Comparison of ENCODE assay signal across 26 cellular contexts in genomic region chr20:52785678-52786077, GRCh38.
DNase-seq lines count a peak whose midpoint lies in the region; ATAC-seq and TF ChIP-seq lines count a peak whose summit lies in the region.
"Had no signal": no experiment of that assay in that cellular context is flagged by ENCODE, and none has a peak within 500 bp of the region (broad histone marks: within the 10 kb centered on the region; RNA-seq: fewer than 3 reads in every experiment).

No MANE protein-coding gene starts in this region.

- intact Hi-C loops in A673 (cut with micrococcal nuclease; ENCODE audit: unreplicated experiment) (no loop called here), right cardiac atrium (cut with DNase I) (no loop called here)

- no peak overlapping the region for H3K27ac Mint-ChIP-seq in WTC11
- H3K27ac Mint-ChIP-seq: activated CD8-positive, alpha-beta T cell treated with anti-CD3 and anti-CD28 coated beads for 36 hours; memory B cell; progenitor cell of endocrine pancreas had no signal

- H3K4me1 ChIP-seq in A673 (ENCODE audit: insufficient read depth, low read length, poor library complexity, severe bottlenecking) = peaks cover 3% of the 10 kb centered on the region
- no peaks in the 10 kb centered on the region for H3K4me1 ChIP-seq in HEK293 (ENCODE audit: control insufficient read depth, insufficient read depth, low read length)
- H3K4me1 ChIP-seq in right cardiac atrium (ENCODE audit: control insufficient read depth, insufficient read depth, low read length) = no peaks in the 10 kb centered on the region
- H3K4me1 ChIP-seq: upper lobe of left lung had no signal

- H3K9me3 ChIP-seq in A673 (ENCODE audit: low read depth, low read length, poor library complexity, severe bottlenecking) (no peaks in the 10 kb centered on the region), HEK293 (ENCODE audit: control insufficient read depth, insufficient read depth, low read depth, low read length) (no peaks in the 10 kb centered on the region), right cardiac atrium (ENCODE audit: control insufficient read depth, low read length) (no peaks in the 10 kb centered on the region)
- H3K9me3 ChIP-seq: upper lobe of left lung had no signal

- BruUV-seq in A673 (replicated peaks; lab: Mats Ljungman, UMichigan) = no TSS peak

- WGBS in right cardiac atrium = 60% methylated on average over 6 of the region's 6 CpGs

- ATAC-seq in WTC11 (no peak), right cardiac atrium (peak in 1 of 2 donors; percentile 31), HG02973 (IDR thresholded peaks at IDR 0.05; ENCODE audit: unreplicated experiment) (no peak)
- ATAC-seq: activated CD8-positive, alpha-beta T cell treated with anti-CD3 and anti-CD28 coated beads for 36 hours had no signal

- H3K27ac ChIP-seq in A673 (ENCODE audit: low read depth, low read length, poor library complexity, severe bottlenecking) (no peak overlapping the region), HEK293 (ENCODE audit: extremely low read depth, low read depth, low read length) (no peak overlapping the region), right cardiac atrium (ENCODE audit: low read length) (no peak overlapping the region)
- H3K27ac ChIP-seq: BLaER1 treated with 17β-estradiol and CSF1 and Interleukin-3, amounts not matched to agents 10 nM and 100 nM; dorsolateral prefrontal cortex; upper lobe of left lung had no signal

- H3K36me3 Mint-ChIP-seq in WTC11 = no peaks in the 10 kb centered on the region
- H3K36me3 Mint-ChIP-seq: memory B cell had no signal

- H3K27me3 Mint-ChIP-seq in WTC11 (ENCODE audit: low read depth) = no peaks in the 10 kb centered on the region

- H3K27me3 ChIP-seq in A673 (replicated peaks; ENCODE audit: insufficient read depth, low read depth, low read length, poor library complexity) = no peaks in the 10 kb centered on the region
- no peaks in the 10 kb centered on the region for H3K27me3 ChIP-seq in right cardiac atrium (ENCODE audit: control insufficient read depth, insufficient read depth)
- H3K27me3 ChIP-seq: BLaER1 treated with 17β-estradiol and CSF1 and Interleukin-3, amounts not matched to agents 10 nM and 100 nM; upper lobe of left lung had no signal

- no peak for TF ChIP-seq CTCF in A673 (conservative IDR thresholded peaks at IDR 0.05; ENCODE audit: low read depth, low read length)
- no peak for TF ChIP-seq CTCF in HEK293 (tag by site-specific recombination; IDR thresholded peaks at IDR 0.05)
- no peak for TF ChIP-seq CTCF in WTC11 (IDR thresholded peaks at IDR 0.05)

- no peaks in the 10 kb centered on the region for H3K9me3 Mint-ChIP-seq in WTC11
- H3K9me3 Mint-ChIP-seq: activated CD8-positive, alpha-beta T cell treated with anti-CD3 and anti-CD28 coated beads for 36 hours; memory B cell had no signal

- POLR2A ChIA-PET in A673 (lab: Charles Lee; ENCODE audit: low non-redundant PET) = no interaction called here
- POLR2A ChIA-PET in HEK293 (lab: Yijun Ruan, JAX) = no interaction called here
- POLR2A ChIA-PET in WTC11 (lab: Charles Lee) = no interaction called here

- H3K36me3 ChIP-seq in A673 (ENCODE audit: insufficient read depth, low read length, poor library complexity, severe bottlenecking) (no peaks in the 10 kb centered on the region), HEK293 (ENCODE audit: control insufficient read depth in 2 of 2, insufficient read depth in 1 of 2, low read length in 2 of 2) (no peaks in the 10 kb centered on the region)
- H3K36me3 ChIP-seq: BLaER1 treated with 17β-estradiol and CSF1 and Interleukin-3, amounts not matched to agents 10 nM and 100 nM; upper lobe of left lung had no signal

- CTCF ChIA-PET in A673 (lab: Charles Lee) = no interaction called here
- CTCF ChIA-PET in HEK293 (lab: Yijun Ruan, JAX) = interaction anchor here (0.6 kb wide), 1 partner anchor 430 kb away, joined by 3 read pairs; no protein-coding TSS in a partner anchor
- CTCF ChIA-PET in WTC11 (lab: Charles Lee) = no interaction called here

- DNase-seq in A673 (ENCODE audit: low spot score) = peak; percentile 44
- DNase-seq in WTC11 (ENCODE audit: low spot score) = no peak
- DNase-seq in right cardiac atrium = peak in 2 of 3 donors; percentile 38 to 51
- DNase-seq in NCI-H748 (lab: John Stamatoyannopoulos, UW; ENCODE audit: unreplicated experiment) = no peak
- no peak for DNase-seq in NCI-H128 (lab: John Stamatoyannopoulos, UW; ENCODE audit: unreplicated experiment)
- no peak for DNase-seq in activated CD4-positive, alpha-beta T cell treated with anti-CD3 and anti-CD28 coated beads for 48 hours
- DNase-seq: activated CD4-positive, CD25-positive, alpha-beta regulatory T cell; activated CD8-positive, alpha-beta T cell treated with anti-CD3 and anti-CD28 coated beads for 36 hours; activated effector memory CD4-positive, alpha-beta T cell treated with anti-CD3 and anti-CD28 coated beads, Interleukin-2, amount 50 U/mL, for 16 hours; activated T-cell treated with anti-CD3 and anti-CD28 coated beads for 4 hours; COR-L47; DMS79 treated with DMSO at 0.1 percent for 48 hours; dorsolateral prefrontal cortex; HCEC 1CT; head of caudate nucleus; kidney glomerular epithelial cell; NCI-H1694 treated with DMSO at 0.1 percent for 48 hours; NCI-H226; NCI-H774; T-helper 9 cell; upper lobe of left lung had no signal

- peaks cover 11% of the 10 kb centered on the region; the same call in 1 of the 2 replicates for H3K4me1 Mint-ChIP-seq in WTC11
- H3K4me1 Mint-ChIP-seq: memory B cell had no signal

- no peak overlapping the region for H3K4me3 Mint-ChIP-seq in WTC11
- H3K4me3 Mint-ChIP-seq: activated CD8-positive, alpha-beta T cell treated with anti-CD3 and anti-CD28 coated beads for 36 hours; memory B cell had no signal

- H3K4me3 ChIP-seq in A673 (ENCODE audit: low read depth, low read length, poor library complexity, severe bottlenecking) (no peak overlapping the region), HEK293 (ENCODE audit: low read depth, low read length) (no peak overlapping the region), right cardiac atrium (ENCODE audit: low read length) (no peak overlapping the region)
- H3K4me3 ChIP-seq: BLaER1 treated with 17β-estradiol and CSF1 and Interleukin-3, amounts not matched to agents 10 nM and 100 nM; dorsolateral prefrontal cortex; upper lobe of left lung had no signal

TF ChIP-seq in WTC11, 78 proteins besides CTCF, POLR2A, EP300 and RAD21:
- TF ChIP-seq GABPB1 (CRISPR knock-in tag; IDR thresholded peaks at IDR 0.05) (peak; percentile 76), USF1 (CRISPR knock-in tag; IDR thresholded peaks at IDR 0.05) (no peak)

Comparison
In these comparisons a context has a peak if more than half of its experiments do, and no peak if none do; other contexts are left out.
1. DNase-seq: peak in A673 (single experiment) and right cardiac atrium (2 of 3); none in WTC11 (single experiment), NCI-H748 (single experiment), NCI-H128 (single experiment) and activated CD4-positive, alpha-beta T cell treated with anti-CD3 and anti-CD28 coated beads for 48 hours (single experiment).